Comparison of ENCODE assay signal across 1 cellular context in the genomic region with DNA sequence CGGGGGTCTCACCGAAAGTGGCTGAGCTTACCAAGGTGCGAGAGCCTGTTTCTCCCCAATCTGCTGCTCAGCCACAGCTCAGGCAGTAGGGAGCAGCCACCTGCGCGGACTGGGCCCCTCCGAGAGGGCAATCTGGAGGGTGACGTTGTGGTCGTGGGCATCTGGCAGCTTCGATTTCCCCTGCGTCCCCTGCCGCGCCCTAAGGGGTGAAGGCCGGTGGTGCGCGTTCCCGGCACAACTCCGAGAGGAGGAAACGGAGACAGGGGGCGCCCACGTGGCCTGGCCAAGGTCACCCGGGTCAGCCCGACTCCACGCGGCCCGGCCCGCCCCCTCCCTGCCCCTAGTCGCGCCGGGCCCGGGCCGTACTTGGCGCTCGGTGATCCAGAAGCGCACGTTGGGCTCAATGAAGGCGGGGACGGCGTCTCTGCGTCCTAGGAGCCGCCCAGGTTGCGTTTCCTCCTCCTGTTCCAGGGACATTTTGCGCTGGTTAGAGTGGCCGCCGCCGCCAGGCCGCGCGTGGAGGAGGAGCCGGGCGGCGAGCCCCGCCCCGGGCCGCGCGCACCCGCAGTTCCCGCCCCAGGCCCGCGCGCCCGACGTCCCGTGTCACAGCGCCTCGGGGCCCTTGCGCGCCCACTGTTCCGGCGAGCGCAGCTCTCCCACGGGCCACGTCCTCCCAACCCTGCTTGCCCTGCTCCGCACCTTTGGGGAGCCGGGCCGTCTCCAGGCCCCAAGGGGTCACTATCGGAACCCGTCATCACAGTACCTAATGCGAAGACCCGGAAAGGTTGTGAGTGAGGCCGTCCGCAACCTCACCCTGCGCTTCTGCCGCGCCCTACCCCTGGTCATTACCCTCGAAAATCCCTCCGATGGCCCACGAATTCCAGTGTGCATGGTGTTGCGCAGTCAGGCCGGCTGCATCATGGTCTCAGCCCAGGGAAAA.
A peak's percentile ranks its signal among the peaks of the same experiment; 100 is the strongest.
TF ChIP-seq lines count a peak whose summit lies in the region.

A gene with protein sequence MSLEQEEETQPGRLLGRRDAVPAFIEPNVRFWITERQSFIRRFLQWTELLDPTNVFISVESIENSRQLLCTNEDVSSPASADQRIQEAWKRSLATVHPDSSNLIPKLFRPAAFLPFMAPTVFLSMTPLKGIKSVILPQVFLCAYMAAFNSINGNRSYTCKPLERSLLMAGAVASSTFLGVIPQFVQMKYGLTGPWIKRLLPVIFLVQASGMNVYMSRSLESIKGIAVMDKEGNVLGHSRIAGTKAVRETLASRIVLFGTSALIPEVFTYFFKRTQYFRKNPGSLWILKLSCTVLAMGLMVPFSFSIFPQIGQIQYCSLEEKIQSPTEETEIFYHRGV (minus strand): TSS at position 544 of the 940 bp plus-strand sequence. CDS start 67 bp downstream, at position 477.

TF ChIP-seq in HepG2, 621 proteins besides CTCF, POLR2A, EP300 and RAD21 (continued from another document and continues in another):
- TF ChIP-seq, protein P1, sequence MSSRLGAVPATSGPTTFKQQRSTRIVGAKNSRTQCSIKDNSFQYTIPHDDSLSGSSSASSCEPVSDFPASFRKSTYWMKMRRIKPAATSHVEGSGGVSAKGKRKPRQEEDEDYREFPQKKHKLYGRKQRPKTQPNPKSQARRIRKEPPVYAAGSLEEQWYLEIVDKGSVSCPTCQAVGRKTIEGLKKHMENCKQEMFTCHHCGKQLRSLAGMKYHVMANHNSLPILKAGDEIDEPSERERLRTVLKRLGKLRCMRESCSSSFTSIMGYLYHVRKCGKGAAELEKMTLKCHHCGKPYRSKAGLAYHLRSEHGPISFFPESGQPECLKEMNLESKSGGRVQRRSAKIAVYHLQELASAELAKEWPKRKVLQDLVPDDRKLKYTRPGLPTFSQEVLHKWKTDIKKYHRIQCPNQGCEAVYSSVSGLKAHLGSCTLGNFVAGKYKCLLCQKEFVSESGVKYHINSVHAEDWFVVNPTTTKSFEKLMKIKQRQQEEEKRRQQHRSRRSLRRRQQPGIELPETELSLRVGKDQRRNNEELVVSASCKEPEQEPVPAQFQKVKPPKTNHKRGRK (CRISPR knock-in tag; IDR thresholded peaks at IDR 0.05): 0 out of 2 replicates have a peak, but pooled peaks have one; percentile 34
- TF ChIP-seq, protein P2, sequence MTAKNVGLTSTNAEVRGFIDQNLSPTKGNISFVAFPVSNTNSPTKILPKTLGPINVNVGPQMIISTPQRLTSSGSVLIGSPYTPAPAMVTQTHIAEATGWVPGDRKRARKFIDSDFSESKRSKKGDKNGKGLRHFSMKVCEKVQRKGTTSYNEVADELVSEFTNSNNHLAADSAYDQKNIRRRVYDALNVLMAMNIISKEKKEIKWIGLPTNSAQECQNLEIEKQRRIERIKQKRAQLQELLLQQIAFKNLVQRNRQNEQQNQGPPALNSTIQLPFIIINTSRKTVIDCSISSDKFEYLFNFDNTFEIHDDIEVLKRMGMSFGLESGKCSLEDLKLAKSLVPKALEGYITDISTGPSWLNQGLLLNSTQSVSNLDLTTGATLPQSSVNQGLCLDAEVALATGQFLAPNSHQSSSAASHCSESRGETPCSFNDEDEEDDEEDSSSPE (CRISPR knock-in tag; IDR thresholded peaks at IDR 0.05): peak; percentile 61; the same call in 1 of the 2 replicates
- TF ChIP-seq ZBTB42 (CRISPR knock-in tag; IDR thresholded peaks at IDR 0.05) (0 out of 2 replicates have a peak, but pooled peaks have one; percentile 41), ZNF235 (CRISPR knock-in tag; IDR thresholded peaks at IDR 0.05; ENCODE audit: borderline replicate concordance) (0 out of 2 replicates have a peak, but pooled peaks have one; percentile 42), TGIF2 (CRISPR knock-in tag; IDR thresholded peaks at IDR 0.05) (peak; percentile 63; the same call in 1 of the 2 replicates), ZNF431 (CRISPR knock-in tag; IDR thresholded peaks at IDR 0.05; ENCODE audit: borderline replicate concordance, low read depth) (peak; percentile 47; the same call in 1 of the 2 replicates), ZNF232 (CRISPR knock-in tag; IDR thresholded peaks at IDR 0.05; ENCODE audit: borderline replicate concordance) (peak; percentile 54; the same call in 1 of the 2 replicates), TCF12 (IDR thresholded peaks at IDR 0.05) (no peak), TCF12 (CRISPR knock-in tag; IDR thresholded peaks at IDR 0.05) (no peak), GATAD1 (CRISPR knock-in tag; IDR thresholded peaks at IDR 0.05) (peak; percentile 41; the same call in 1 of the 2 replicates), ZNF782 (CRISPR knock-in tag; IDR thresholded peaks at IDR 0.05; ENCODE audit: borderline replicate concordance) (peak; percentile 21; the same call in 1 of the 2 replicates), ZNF138 (CRISPR knock-in tag; IDR thresholded peaks at IDR 0.05; ENCODE audit: low read depth) (peak; percentile 21; the same call in 1 of the 2 replicates), RXRA (CRISPR knock-in tag; IDR thresholded peaks at IDR 0.05) (peak; percentile 80; the same call in 1 of the 2 replicates), ZFP36L2 (CRISPR knock-in tag; IDR thresholded peaks at IDR 0.05) (peak; percentile 24; the same call in 1 of the 2 replicates), ZNF589 (CRISPR knock-in tag; conservative IDR thresholded peaks at IDR 0.05) (no peak)
- TF ChIP-seq, protein P3, sequence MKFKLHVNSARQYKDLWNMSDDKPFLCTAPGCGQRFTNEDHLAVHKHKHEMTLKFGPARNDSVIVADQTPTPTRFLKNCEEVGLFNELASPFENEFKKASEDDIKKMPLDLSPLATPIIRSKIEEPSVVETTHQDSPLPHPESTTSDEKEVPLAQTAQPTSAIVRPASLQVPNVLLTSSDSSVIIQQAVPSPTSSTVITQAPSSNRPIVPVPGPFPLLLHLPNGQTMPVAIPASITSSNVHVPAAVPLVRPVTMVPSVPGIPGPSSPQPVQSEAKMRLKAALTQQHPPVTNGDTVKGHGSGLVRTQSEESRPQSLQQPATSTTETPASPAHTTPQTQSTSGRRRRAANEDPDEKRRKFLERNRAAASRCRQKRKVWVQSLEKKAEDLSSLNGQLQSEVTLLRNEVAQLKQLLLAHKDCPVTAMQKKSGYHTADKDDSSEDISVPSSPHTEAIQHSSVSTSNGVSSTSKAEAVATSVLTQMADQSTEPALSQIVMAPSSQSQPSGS (CRISPR knock-in tag; IDR thresholded peaks at IDR 0.05): peak; percentile 22; the same call in 1 of the 2 replicates
- TF ChIP-seq, protein P4, sequence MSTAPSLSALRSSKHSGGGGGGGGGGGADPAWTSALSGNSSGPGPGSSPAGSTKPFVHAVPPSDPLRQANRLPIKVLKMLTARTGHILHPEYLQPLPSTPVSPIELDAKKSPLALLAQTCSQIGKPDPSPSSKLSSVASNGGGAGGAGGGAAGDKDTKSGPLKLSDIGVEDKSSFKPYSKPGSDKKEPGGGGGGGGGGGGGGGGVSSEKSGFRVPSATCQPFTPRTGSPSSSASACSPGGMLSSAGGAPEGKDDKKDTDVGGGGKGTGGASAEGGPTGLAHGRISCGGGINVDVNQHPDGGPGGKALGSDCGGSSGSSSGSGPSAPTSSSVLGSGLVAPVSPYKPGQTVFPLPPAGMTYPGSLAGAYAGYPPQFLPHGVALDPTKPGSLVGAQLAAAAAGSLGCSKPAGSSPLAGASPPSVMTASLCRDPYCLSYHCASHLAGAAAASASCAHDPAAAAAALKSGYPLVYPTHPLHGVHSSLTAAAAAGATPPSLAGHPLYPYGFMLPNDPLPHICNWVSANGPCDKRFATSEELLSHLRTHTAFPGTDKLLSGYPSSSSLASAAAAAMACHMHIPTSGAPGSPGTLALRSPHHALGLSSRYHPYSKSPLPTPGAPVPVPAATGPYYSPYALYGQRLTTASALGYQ (CRISPR knock-in tag; IDR thresholded peaks at IDR 0.05): peak; percentile 48; the same call in 1 of the 2 replicates
- TF ChIP-seq, protein P5, sequence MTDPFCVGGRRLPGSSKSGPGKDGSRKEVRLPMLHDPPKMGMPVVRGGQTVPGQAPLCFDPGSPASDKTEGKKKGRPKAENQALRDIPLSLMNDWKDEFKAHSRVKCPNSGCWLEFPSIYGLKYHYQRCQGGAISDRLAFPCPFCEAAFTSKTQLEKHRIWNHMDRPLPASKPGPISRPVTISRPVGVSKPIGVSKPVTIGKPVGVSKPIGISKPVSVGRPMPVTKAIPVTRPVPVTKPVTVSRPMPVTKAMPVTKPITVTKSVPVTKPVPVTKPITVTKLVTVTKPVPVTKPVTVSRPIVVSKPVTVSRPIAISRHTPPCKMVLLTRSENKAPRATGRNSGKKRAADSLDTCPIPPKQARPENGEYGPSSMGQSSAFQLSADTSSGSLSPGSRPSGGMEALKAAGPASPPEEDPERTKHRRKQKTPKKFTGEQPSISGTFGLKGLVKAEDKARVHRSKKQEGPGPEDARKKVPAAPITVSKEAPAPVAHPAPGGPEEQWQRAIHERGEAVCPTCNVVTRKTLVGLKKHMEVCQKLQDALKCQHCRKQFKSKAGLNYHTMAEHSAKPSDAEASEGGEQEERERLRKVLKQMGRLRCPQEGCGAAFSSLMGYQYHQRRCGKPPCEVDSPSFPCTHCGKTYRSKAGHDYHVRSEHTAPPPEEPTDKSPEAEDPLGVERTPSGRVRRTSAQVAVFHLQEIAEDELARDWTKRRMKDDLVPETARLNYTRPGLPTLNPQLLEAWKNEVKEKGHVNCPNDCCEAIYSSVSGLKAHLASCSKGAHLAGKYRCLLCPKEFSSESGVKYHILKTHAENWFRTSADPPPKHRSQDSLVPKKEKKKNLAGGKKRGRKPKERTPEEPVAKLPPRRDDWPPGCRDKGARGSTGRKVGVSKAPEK (CRISPR knock-in tag; IDR thresholded peaks at IDR 0.05; ENCODE audit: borderline replicate concordance): peak; percentile 28; the same call in 1 of the 2 replicates
- TF ChIP-seq, protein P6, sequence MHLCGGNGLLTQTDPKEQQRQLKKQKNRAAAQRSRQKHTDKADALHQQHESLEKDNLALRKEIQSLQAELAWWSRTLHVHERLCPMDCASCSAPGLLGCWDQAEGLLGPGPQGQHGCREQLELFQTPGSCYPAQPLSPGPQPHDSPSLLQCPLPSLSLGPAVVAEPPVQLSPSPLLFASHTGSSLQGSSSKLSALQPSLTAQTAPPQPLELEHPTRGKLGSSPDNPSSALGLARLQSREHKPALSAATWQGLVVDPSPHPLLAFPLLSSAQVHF (CRISPR knock-in tag; IDR thresholded peaks at IDR 0.05): 0 out of 2 replicates have a peak, but pooled peaks have one; percentile 28
- TF ChIP-seq, protein P7, sequence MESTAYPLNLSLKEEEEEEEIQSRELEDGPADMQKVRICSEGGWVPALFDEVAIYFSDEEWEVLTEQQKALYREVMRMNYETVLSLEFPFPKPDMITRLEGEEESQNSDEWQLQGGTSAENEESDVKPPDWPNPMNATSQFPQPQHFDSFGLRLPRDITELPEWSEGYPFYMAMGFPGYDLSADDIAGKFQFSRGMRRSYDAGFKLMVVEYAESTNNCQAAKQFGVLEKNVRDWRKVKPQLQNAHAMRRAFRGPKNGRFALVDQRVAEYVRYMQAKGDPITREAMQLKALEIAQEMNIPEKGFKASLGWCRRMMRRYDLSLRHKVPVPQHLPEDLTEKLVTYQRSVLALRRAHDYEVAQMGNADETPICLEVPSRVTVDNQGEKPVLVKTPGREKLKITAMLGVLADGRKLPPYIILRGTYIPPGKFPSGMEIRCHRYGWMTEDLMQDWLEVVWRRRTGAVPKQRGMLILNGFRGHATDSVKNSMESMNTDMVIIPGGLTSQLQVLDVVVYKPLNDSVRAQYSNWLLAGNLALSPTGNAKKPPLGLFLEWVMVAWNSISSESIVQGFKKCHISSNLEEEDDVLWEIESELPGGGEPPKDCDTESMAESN (CRISPR knock-in tag; conservative IDR thresholded peaks at IDR 0.05): peak; percentile 66; the same call in 1 of the 2 replicates
- TF ChIP-seq, protein P8, sequence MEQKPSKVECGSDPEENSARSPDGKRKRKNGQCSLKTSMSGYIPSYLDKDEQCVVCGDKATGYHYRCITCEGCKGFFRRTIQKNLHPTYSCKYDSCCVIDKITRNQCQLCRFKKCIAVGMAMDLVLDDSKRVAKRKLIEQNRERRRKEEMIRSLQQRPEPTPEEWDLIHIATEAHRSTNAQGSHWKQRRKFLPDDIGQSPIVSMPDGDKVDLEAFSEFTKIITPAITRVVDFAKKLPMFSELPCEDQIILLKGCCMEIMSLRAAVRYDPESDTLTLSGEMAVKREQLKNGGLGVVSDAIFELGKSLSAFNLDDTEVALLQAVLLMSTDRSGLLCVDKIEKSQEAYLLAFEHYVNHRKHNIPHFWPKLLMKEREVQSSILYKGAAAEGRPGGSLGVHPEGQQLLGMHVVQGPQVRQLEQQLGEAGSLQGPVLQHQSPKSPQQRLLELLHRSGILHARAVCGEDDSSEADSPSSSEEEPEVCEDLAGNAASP (CRISPR knock-in tag; IDR thresholded peaks at IDR 0.05; ENCODE audit: borderline replicate concordance): peak; percentile 72
- TF ChIP-seq, protein P9, sequence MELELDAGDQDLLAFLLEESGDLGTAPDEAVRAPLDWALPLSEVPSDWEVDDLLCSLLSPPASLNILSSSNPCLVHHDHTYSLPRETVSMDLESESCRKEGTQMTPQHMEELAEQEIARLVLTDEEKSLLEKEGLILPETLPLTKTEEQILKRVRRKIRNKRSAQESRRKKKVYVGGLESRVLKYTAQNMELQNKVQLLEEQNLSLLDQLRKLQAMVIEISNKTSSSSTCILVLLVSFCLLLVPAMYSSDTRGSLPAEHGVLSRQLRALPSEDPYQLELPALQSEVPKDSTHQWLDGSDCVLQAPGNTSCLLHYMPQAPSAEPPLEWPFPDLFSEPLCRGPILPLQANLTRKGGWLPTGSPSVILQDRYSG (CRISPR knock-in tag; IDR thresholded peaks at IDR 0.05): no peak
- TF ChIP-seq, protein P10, sequence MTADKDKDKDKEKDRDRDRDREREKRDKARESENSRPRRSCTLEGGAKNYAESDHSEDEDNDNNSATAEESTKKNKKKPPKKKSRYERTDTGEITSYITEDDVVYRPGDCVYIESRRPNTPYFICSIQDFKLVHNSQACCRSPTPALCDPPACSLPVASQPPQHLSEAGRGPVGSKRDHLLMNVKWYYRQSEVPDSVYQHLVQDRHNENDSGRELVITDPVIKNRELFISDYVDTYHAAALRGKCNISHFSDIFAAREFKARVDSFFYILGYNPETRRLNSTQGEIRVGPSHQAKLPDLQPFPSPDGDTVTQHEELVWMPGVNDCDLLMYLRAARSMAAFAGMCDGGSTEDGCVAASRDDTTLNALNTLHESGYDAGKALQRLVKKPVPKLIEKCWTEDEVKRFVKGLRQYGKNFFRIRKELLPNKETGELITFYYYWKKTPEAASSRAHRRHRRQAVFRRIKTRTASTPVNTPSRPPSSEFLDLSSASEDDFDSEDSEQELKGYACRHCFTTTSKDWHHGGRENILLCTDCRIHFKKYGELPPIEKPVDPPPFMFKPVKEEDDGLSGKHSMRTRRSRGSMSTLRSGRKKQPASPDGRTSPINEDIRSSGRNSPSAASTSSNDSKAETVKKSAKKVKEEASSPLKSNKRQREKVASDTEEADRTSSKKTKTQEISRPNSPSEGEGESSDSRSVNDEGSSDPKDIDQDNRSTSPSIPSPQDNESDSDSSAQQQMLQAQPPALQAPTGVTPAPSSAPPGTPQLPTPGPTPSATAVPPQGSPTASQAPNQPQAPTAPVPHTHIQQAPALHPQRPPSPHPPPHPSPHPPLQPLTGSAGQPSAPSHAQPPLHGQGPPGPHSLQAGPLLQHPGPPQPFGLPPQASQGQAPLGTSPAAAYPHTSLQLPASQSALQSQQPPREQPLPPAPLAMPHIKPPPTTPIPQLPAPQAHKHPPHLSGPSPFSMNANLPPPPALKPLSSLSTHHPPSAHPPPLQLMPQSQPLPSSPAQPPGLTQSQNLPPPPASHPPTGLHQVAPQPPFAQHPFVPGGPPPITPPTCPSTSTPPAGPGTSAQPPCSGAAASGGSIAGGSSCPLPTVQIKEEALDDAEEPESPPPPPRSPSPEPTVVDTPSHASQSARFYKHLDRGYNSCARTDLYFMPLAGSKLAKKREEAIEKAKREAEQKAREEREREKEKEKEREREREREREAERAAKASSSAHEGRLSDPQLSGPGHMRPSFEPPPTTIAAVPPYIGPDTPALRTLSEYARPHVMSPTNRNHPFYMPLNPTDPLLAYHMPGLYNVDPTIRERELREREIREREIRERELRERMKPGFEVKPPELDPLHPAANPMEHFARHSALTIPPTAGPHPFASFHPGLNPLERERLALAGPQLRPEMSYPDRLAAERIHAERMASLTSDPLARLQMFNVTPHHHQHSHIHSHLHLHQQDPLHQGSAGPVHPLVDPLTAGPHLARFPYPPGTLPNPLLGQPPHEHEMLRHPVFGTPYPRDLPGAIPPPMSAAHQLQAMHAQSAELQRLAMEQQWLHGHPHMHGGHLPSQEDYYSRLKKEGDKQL (CRISPR knock-in tag; IDR thresholded peaks at IDR 0.05; ENCODE audit: low read depth): no peak; the same call in 1 of the 2 replicates
